ENCODE assay signal across 1 cellular context in genomic region chr20:63881451-63882226, GRCh38.
TF ChIP-seq lines count a peak whose summit lies in the region.

No MANE protein-coding gene starts in this region.

TF ChIP-seq in HEK293, 187 proteins besides CTCF, POLR2A, EP300 and RAD21 (continued from another document):
- TF ChIP-seq, protein P1, sequence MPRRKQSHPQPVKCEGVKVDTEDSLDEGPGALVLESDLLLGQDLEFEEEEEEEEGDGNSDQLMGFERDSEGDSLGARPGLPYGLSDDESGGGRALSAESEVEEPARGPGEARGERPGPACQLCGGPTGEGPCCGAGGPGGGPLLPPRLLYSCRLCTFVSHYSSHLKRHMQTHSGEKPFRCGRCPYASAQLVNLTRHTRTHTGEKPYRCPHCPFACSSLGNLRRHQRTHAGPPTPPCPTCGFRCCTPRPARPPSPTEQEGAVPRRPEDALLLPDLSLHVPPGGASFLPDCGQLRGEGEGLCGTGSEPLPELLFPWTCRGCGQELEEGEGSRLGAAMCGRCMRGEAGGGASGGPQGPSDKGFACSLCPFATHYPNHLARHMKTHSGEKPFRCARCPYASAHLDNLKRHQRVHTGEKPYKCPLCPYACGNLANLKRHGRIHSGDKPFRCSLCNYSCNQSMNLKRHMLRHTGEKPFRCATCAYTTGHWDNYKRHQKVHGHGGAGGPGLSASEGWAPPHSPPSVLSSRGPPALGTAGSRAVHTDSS (tag by site-specific recombination; IDR thresholded peaks at IDR 0.05): no peak
